In genomic region chr6:105022416-105022815, GRCh38 we compare ENCODE assay signal across 26 cellular contexts.
"Had no signal": no experiment of that assay in that cellular context is flagged by ENCODE, and none has a peak within 500 bp of the region (broad histone marks: within the 10 kb centered on the region; RNA-seq: fewer than 3 reads in every experiment).

No MANE protein-coding gene starts in this region.

- ATAC-seq: activated CD4-positive, CD25-positive, alpha-beta regulatory T cell treated with anti-CD3 and anti-CD28 coated beads, Interleukin-2, amount 50 U/mL, for 24 hours; activated CD8-positive, alpha-beta memory T cell treated with anti-CD3 and anti-CD28 coated beads, Interleukin-2, amount 10 ng/mL, durations not matched to agents 7 days and 5 days; activated CD8-positive, alpha-beta T cell treated with anti-CD3 and anti-CD28 coated beads for 36 hours; effector memory CD8-positive, alpha-beta T cell; gastrocnemius medialis; heart left ventricle; lower lobe of right lung; sciatic nerve; stimulated activated effector memory CD8-positive, alpha-beta T cell treated with anti-CD3 and anti-CD28 coated beads, Interleukin-12 subunit alpha, Interleukin-12 subunit beta, amount 100 ng/mL, for 72 hours; stimulated activated naive CD8-positive, alpha-beta T cell treated with anti-CD3 and anti-CD28 coated beads, Interleukin-15, amount 100 ng/mL, for 72 hours had no signal

- H3K9me3 Mint-ChIP-seq: activated CD4-positive, alpha-beta T cell treated with anti-CD3 and anti-CD28 coated beads, Interleukin-2, amount 10 ng/mL, durations not matched to agents 7 days and 5 days; activated CD8-positive, alpha-beta T cell treated with anti-CD3 and anti-CD28 coated beads for 36 hours; activated naive CD4-positive, alpha-beta T cell treated with anti-CD3 and anti-CD28 coated beads, Interleukin-2, amount 50 U/mL, for 24 hours; brain; effector memory CD8-positive, alpha-beta T cell; stimulated activated effector memory CD8-positive, alpha-beta T cell treated with anti-CD3 and anti-CD28 coated beads, Interleukin-12 subunit alpha, Interleukin-12 subunit beta, amount 100 ng/mL, for 72 hours; stimulated activated naive CD8-positive, alpha-beta T cell treated with anti-CD3 and anti-CD28 coated beads, Interleukin-15, amount 100 ng/mL, for 72 hours had no signal

- H3K4me3 Mint-ChIP-seq: activated CD4-positive, alpha-beta T cell treated with anti-CD3 and anti-CD28 coated beads, Interleukin-2, amount 10 ng/mL, durations not matched to agents 7 days and 5 days; activated CD8-positive, alpha-beta memory T cell treated with anti-CD3 and anti-CD28 coated beads, Interleukin-2, amount 10 ng/mL, durations not matched to agents 7 days and 5 days; activated CD8-positive, alpha-beta T cell treated with anti-CD3 and anti-CD28 coated beads for 36 hours; activated naive CD4-positive, alpha-beta T cell treated with anti-CD3 and anti-CD28 coated beads, Interleukin-2, amount 50 U/mL, for 24 hours; brain; effector memory CD8-positive, alpha-beta T cell; stimulated activated effector memory CD8-positive, alpha-beta T cell treated with anti-CD3 and anti-CD28 coated beads, Interleukin-12 subunit alpha, Interleukin-12 subunit beta, amount 100 ng/mL, for 72 hours; stimulated activated naive CD8-positive, alpha-beta T cell treated with anti-CD3 and anti-CD28 coated beads, Interleukin-15, amount 100 ng/mL, for 72 hours had no signal

- H3K27me3 Mint-ChIP-seq: brain had no signal

- H3K27me3 ChIP-seq: esophagus squamous epithelium, gastrocnemius medialis, suprapubic skin, tibial nerve had no signal

- H3K4me1 Mint-ChIP-seq: activated CD4-positive, alpha-beta T cell treated with anti-CD3 and anti-CD28 coated beads, Interleukin-2, amount 10 ng/mL, durations not matched to agents 7 days and 5 days; activated CD8-positive, alpha-beta memory T cell treated with anti-CD3 and anti-CD28 coated beads, Interleukin-2, amount 10 ng/mL, durations not matched to agents 7 days and 5 days; activated naive CD4-positive, alpha-beta T cell treated with anti-CD3 and anti-CD28 coated beads, Interleukin-2, amount 50 U/mL, for 24 hours; brain; stimulated activated effector memory CD8-positive, alpha-beta T cell treated with anti-CD3 and anti-CD28 coated beads, Interleukin-12 subunit alpha, Interleukin-12 subunit beta, amount 100 ng/mL, for 72 hours; stimulated activated naive CD8-positive, alpha-beta T cell treated with anti-CD3 and anti-CD28 coated beads, Interleukin-15, amount 100 ng/mL, for 72 hours had no signal

- H3K27ac ChIP-seq: esophagus squamous epithelium, gastrocnemius medialis, heart left ventricle, lower lobe of right lung, suprapubic skin, tibial nerve had no signal

- H3K36me3 ChIP-seq: esophagus squamous epithelium, gastrocnemius medialis, heart left ventricle, lower lobe of right lung, suprapubic skin, tibial nerve had no signal

- DNase-seq: activated CD4-positive, alpha-beta T cell treated with anti-CD3 and anti-CD28 coated beads, Interleukin-2, amount 10 ng/mL, durations not matched to agents 7 days and 5 days; activated CD8-positive, alpha-beta memory T cell treated with anti-CD3 and anti-CD28 coated beads, Interleukin-2, amount 10 ng/mL, durations not matched to agents 7 days and 5 days; activated CD8-positive, alpha-beta T cell treated with anti-CD3 and anti-CD28 coated beads for 36 hours; activated gamma-delta T cell treated with Interleukin-2 at 50 U/mL for 16 hours; activated T-cell treated with anti-CD3 and anti-CD28 coated beads for 4 hours; anterior cingulate cortex; caudate nucleus; dermis blood vessel endothelial cell; effector memory CD8-positive, alpha-beta T cell; esophagus squamous epithelium; gastrocnemius medialis; heart left ventricle; kidney; lower lobe of right lung; midbrain; posterior cingulate gyrus; small intestine; stimulated activated CD4-positive, alpha-beta T cell treated with anti-CD3 and anti-CD28 coated beads, Interleukin-2, amount 100 ng/mL, for 24 hours; stimulated activated naive CD8-positive, alpha-beta T cell treated with anti-CD3 and anti-CD28 coated beads, Interleukin-15, amount 100 ng/mL, for 72 hours had no signal

- H3K27ac Mint-ChIP-seq: activated CD4-positive, alpha-beta T cell treated with anti-CD3 and anti-CD28 coated beads, Interleukin-2, amount 10 ng/mL, durations not matched to agents 7 days and 5 days; activated CD8-positive, alpha-beta memory T cell treated with anti-CD3 and anti-CD28 coated beads, Interleukin-2, amount 10 ng/mL, durations not matched to agents 7 days and 5 days; activated CD8-positive, alpha-beta T cell treated with anti-CD3 and anti-CD28 coated beads for 36 hours; activated naive CD4-positive, alpha-beta T cell treated with anti-CD3 and anti-CD28 coated beads, Interleukin-2, amount 50 U/mL, for 24 hours; brain; effector memory CD8-positive, alpha-beta T cell; stimulated activated effector memory CD8-positive, alpha-beta T cell treated with anti-CD3 and anti-CD28 coated beads, Interleukin-12 subunit alpha, Interleukin-12 subunit beta, amount 100 ng/mL, for 72 hours; stimulated activated naive CD8-positive, alpha-beta T cell treated with anti-CD3 and anti-CD28 coated beads, Interleukin-15, amount 100 ng/mL, for 72 hours had no signal

- H3K9me3 ChIP-seq: esophagus squamous epithelium, gastrocnemius medialis, heart left ventricle, lower lobe of right lung, suprapubic skin, tibial nerve had no signal

- H3K4me1 ChIP-seq: esophagus squamous epithelium, gastrocnemius medialis, heart left ventricle, lower lobe of right lung, suprapubic skin, tibial nerve had no signal

- H3K36me3 Mint-ChIP-seq: activated CD8-positive, alpha-beta memory T cell treated with anti-CD3 and anti-CD28 coated beads, Interleukin-2, amount 10 ng/mL, durations not matched to agents 7 days and 5 days; activated naive CD4-positive, alpha-beta T cell treated with anti-CD3 and anti-CD28 coated beads, Interleukin-2, amount 50 U/mL, for 24 hours; stimulated activated effector memory CD8-positive, alpha-beta T cell treated with anti-CD3 and anti-CD28 coated beads, Interleukin-12 subunit alpha, Interleukin-12 subunit beta, amount 100 ng/mL, for 72 hours had no signal

- H3K4me3 ChIP-seq: esophagus squamous epithelium, gastrocnemius medialis, heart left ventricle, lower lobe of right lung, suprapubic skin, tibial nerve had no signal
